Comparison of ENCODE assay signal across 20 cellular contexts in genomic region chr3:1616715-1617114, GRCh38.
"Had no signal": no experiment of that assay in that cellular context is flagged by ENCODE, and none has a peak within 500 bp of the region (broad histone marks: within the 10 kb centered on the region; RNA-seq: fewer than 3 reads in every experiment).

No MANE protein-coding gene starts in this region.

- H3K9me3 Mint-ChIP-seq: neural progenitor cell, type B pancreatic cell had no signal

- H3K9me3 ChIP-seq: body of pancreas, esophagus squamous epithelium, right lobe of liver, testis had no signal

- H3K27ac ChIP-seq: body of pancreas, esophagus squamous epithelium, neural progenitor cell, right lobe of liver, testis had no signal

- H3K27ac Mint-ChIP-seq: activated CD4-positive, alpha-beta T cell treated with anti-CD3 and anti-CD28 coated beads, Interleukin-2, amount 10 ng/mL, durations not matched to agents 7 days and 5 days; activated CD8-positive, alpha-beta T cell treated with anti-CD3 and anti-CD28 coated beads, Interleukin-2, amount 10 ng/mL, durations not matched to agents 7 days and 5 days; activated T-cell treated with anti-CD3 and anti-CD28 coated beads, Interleukin-2, amount 50 U/mL, for 24 hours; activated T-helper 2 cell treated with anti-CD3 and anti-CD28 coated beads, Interferon-gamma antibody, Interleukin-2, Interleukin-4, amounts not matched to agents 10 μg/mL and 5 μg/mL and 100 μg/mL, durations not matched to agents 14 hours and 24 hours and 36 hours; effector memory CD8-positive, alpha-beta T cell; immature natural killer cell; naive thymus-derived CD4-positive, alpha-beta T cell; neural progenitor cell; stimulated activated effector memory CD8-positive, alpha-beta T cell treated with anti-CD3 and anti-CD28 coated beads, Interleukin-12 subunit alpha, Interleukin-12 subunit beta, amount 100 ng/mL, for 72 hours; type B pancreatic cell had no signal

- H3K4me1 ChIP-seq: body of pancreas, esophagus squamous epithelium, neural progenitor cell, right lobe of liver, testis had no signal

- H3K4me3 ChIP-seq: body of pancreas, esophagus squamous epithelium, neural progenitor cell, right lobe of liver, testis had no signal

- H3K36me3 Mint-ChIP-seq: immature natural killer cell; naive thymus-derived CD4-positive, alpha-beta T cell; neural progenitor cell; stimulated activated effector memory CD8-positive, alpha-beta T cell treated with anti-CD3 and anti-CD28 coated beads, Interleukin-12 subunit alpha, Interleukin-12 subunit beta, amount 100 ng/mL, for 72 hours; type B pancreatic cell had no signal

- H3K27me3 ChIP-seq: body of pancreas, esophagus squamous epithelium, neural progenitor cell, right lobe of liver, testis had no signal

- ATAC-seq: activated CD4-positive, CD25-positive, alpha-beta regulatory T cell treated with anti-CD3 and anti-CD28 coated beads, Interleukin-2, amount 50 U/mL, for 24 hours; activated CD8-positive, alpha-beta T cell treated with anti-CD3 and anti-CD28 coated beads, Interleukin-2, amount 10 ng/mL, durations not matched to agents 7 days and 5 days; body of pancreas; effector memory CD8-positive, alpha-beta T cell; naive thymus-derived CD4-positive, alpha-beta T cell; right lobe of liver; stimulated activated effector memory CD8-positive, alpha-beta T cell treated with anti-CD3 and anti-CD28 coated beads, Interleukin-12 subunit alpha, Interleukin-12 subunit beta, amount 100 ng/mL, for 72 hours had no signal

- H3K36me3 ChIP-seq: esophagus squamous epithelium, neural progenitor cell, right lobe of liver had no signal

- DNase-seq: activated CD4-positive, alpha-beta T cell treated with anti-CD3 and anti-CD28 coated beads, Interleukin-2, amount 10 ng/mL, durations not matched to agents 7 days and 5 days; activated CD8-positive, alpha-beta T cell treated with anti-CD3 and anti-CD28 coated beads, Interleukin-2, amount 10 ng/mL, durations not matched to agents 7 days and 5 days; activated naive CD4-positive, alpha-beta T cell treated with Interleukin-2 at 50 U/mL for 16 hours; activated T-cell treated with anti-CD3 and anti-CD28 coated beads, Interleukin-2, amount 50 U/mL, for 24 hours; body of pancreas; effector memory CD8-positive, alpha-beta T cell; esophagus squamous epithelium; immature natural killer cell; kidney glomerular epithelial cell; mesenchymal stem cell; naive thymus-derived CD4-positive, alpha-beta T cell; right lobe of liver; small intestine; stimulated activated CD4-positive, alpha-beta T cell treated with anti-CD3 and anti-CD28 coated beads, Interleukin-4, amount 100 ng/mL, for 24 hours; testis had no signal
